Comparison of ENCODE assay signal across 10 cellular contexts in genomic region chr5:142446131-142446959, GRCh38.
DNase-seq lines count a peak whose midpoint lies in the region; ATAC-seq, FAIRE-seq and TF ChIP-seq lines count a peak whose summit lies in the region.
"Had no signal": no experiment of that assay in that cellular context is flagged by ENCODE, and none has a peak within 500 bp of the region (broad histone marks: within the 10 kb centered on the region; RNA-seq: fewer than 3 reads in every experiment).

No MANE protein-coding gene starts in this region.

- intact Hi-C loops in K562 (cut with micrococcal nuclease) (loop anchor here (2.0 to 10.0 kb wide), 4 partner anchors 26 to 119 kb away; partner anchors contain the start of gene SPRY4), testis (cut with DNase I; ENCODE audit: low total_unique reads) (no loop called here), psoas muscle (cut with DNase I) (no loop called here)

- in situ Hi-C loops in K562 (cut with MboI), result no loop called here
- in situ Hi-C loops in ACHN (cut with HindIII; ENCODE audit: low pct_ligation_motif_present, low pct_unique_long_range_greater_than_20kb, low sequenced_read_pairs), result no loop called here

- no peaks in the 10 kb centered on the region for H3K27me3 Mint-ChIP-seq in T-helper 17 cell

- H3K9me3 ChIP-seq in HUES6 (ENCODE audit: control insufficient read depth, insufficient read depth, low read depth, low read length), result peaks cover 8% of the 10 kb centered on the region; the same call in 1 of the 2 replicates
- no peaks in the 10 kb centered on the region; the same call in 1 of the 2 replicates for H3K9me3 ChIP-seq in K562 (replicated peaks; ENCODE audit: control insufficient read depth, insufficient read depth, low read depth, low read length)
- no peaks in the 10 kb centered on the region for H3K9me3 ChIP-seq in testis
- no peaks in the 10 kb centered on the region for H3K9me3 ChIP-seq in T-helper 17 cell (ENCODE audit: control insufficient read depth, low read length, poor library complexity, severe bottlenecking)
- peaks cover 4% of the 10 kb centered on the region for H3K9me3 ChIP-seq in psoas muscle

- H3K4me1 Mint-ChIP-seq in T-helper 17 cell, result peaks cover 16% of the 10 kb centered on the region
- H3K4me1 Mint-ChIP-seq: memory B cell had no signal

- H3K4me1 ChIP-seq in HUES6 (ENCODE audit: control insufficient read depth, insufficient read depth, low read length), result peaks cover 21% of the 10 kb centered on the region; the same call in 1 of the 2 replicates
- H3K4me1 ChIP-seq in K562 (replicated peaks in 1 of 2; ENCODE audit: control insufficient read depth in 2 of 2, insufficient read depth in 2 of 2, low read length in 2 of 2), result peaks cover 5 to 27% of the 10 kb centered on the region in 2 experiments
- H3K4me1 ChIP-seq in testis, result peaks cover 4% of the 10 kb centered on the region
- H3K4me1 ChIP-seq in psoas muscle, result no peaks in the 10 kb centered on the region

- TF ChIP-seq EP300 in K562 (IDR thresholded peaks at IDR 0.05; ENCODE audit: low read length), result peak; percentile 32; the same call in 1 of the 2 replicates

- no peak overlapping the region for H3K27ac Mint-ChIP-seq in T-helper 17 cell
- H3K27ac Mint-ChIP-seq: memory B cell had no signal

- no peak overlapping the region for H3K9ac ChIP-seq in HUES6 (ENCODE audit: low read length)
- peak overlapping the region in 1 of 2 experiments; percentile 51; a peak in 2 of 4 replicates for H3K9ac ChIP-seq in K562 (ENCODE audit: insufficient read depth in 1 of 2, low read depth in 2 of 2, low read length in 2 of 2)

- H3K4me3 ChIP-seq in HUES6 (ENCODE audit: low read depth, low read length) (no peak overlapping the region), K562 (no peak overlapping the region), testis (no peak overlapping the region), psoas muscle (no peak overlapping the region)

- DNase-seq in K562 (ENCODE audit: extremely low read depth in 1 of 4, low spot score in 3 of 4) (peak in 2 of 4 experiments; percentile 26 to 83), iris pigment epithelial cell (ENCODE audit: low read depth) (peak; percentile 93), testis (peak; percentile 17), T-helper 17 cell (no peak), psoas muscle (no peak), ACHN (no peak)
- DNase-seq in activated effector memory CD4-positive, alpha-beta T cell treated with anti-CD3 and anti-CD28 coated beads, Interleukin-2, amount 50 U/mL, for 16 hours, result no peak
- DNase-seq: NCI-H1694 treated with DMSO at 0.1 percent for 48 hours had no signal

- H4K20me1 ChIP-seq in K562 (replicated peaks; ENCODE audit: control insufficient read depth, insufficient read depth, low read length), result no peaks in the 10 kb centered on the region

- peak overlapping the region; percentile 95 for H2AFZ ChIP-seq in K562 (ENCODE audit: low read depth, low read length)

- peak; percentile 63 for ATAC-seq in K562
- no peak for ATAC-seq in T-helper 17 cell
- no peak for ATAC-seq in psoas muscle

- peak; percentile 11 for FAIRE-seq in K562 (lab: Jason Lieb, UNC)

- no peaks in the 10 kb centered on the region for H3K9me1 ChIP-seq in K562 (ENCODE audit: control insufficient read depth, insufficient read depth, low read length)

- no peaks in the 10 kb centered on the region for H3K36me3 ChIP-seq in HUES6 (ENCODE audit: control insufficient read depth, insufficient read depth, low read length)
- H3K36me3 ChIP-seq in K562 (ENCODE audit: control insufficient read depth, insufficient read depth, low read length), result no peaks in the 10 kb centered on the region
- H3K36me3 ChIP-seq in testis (ENCODE audit: low read depth, missing control alignments), result no peaks in the 10 kb centered on the region
- no peaks in the 10 kb centered on the region for H3K36me3 ChIP-seq in psoas muscle (ENCODE audit: insufficient read depth in 1 of 2, low read depth in 1 of 2)

- H3K79me2 ChIP-seq in K562 (ENCODE audit: control insufficient read depth, insufficient read depth, low read length), result no peaks in the 10 kb centered on the region

- 11% methylated on average over 5 of the region's 5 CpGs for WGBS in K562 (ENCODE audit: insufficient coverage, low coverage, missing lambda C conversion rate)
- 39 to 50% methylated on average over 5 of the region's 5 CpGs for WGBS in testis, 2 donors
- 57 to 63% (median 59%) methylated on average over 5 of the region's 5 CpGs for WGBS in psoas muscle, 3 donors

- TF ChIP-seq POLR2A in K562 (conservative IDR thresholded peaks at IDR 0.05) (peak; percentile 37; the same call in 1 of the 2 replicates), testis (IDR thresholded peaks at IDR 0.05) (no peak)

- H3K4me3 Mint-ChIP-seq in T-helper 17 cell, result no peak overlapping the region
- H3K4me3 Mint-ChIP-seq: memory B cell had no signal

- peaks cover 2% of the 10 kb centered on the region for H3K36me3 Mint-ChIP-seq in T-helper 17 cell (ENCODE audit: low read depth)
- H3K36me3 Mint-ChIP-seq: memory B cell had no signal

- POLR2A ChIA-PET in K562 (lab: Yijun Ruan, JAX), result interaction anchor here (0.6 to 1.0 kb wide), 3 partner anchors 11 to 14 kb away, joined by 3 to 4 read pairs (median 3); no protein-coding TSS in a partner anchor

- CTCF ChIA-PET in K562 (lab: Yijun Ruan, JAX; ENCODE audit: low intra/inter-chr PET ratio), result no interaction called here

- BruUV-seq in K562 (replicated peaks; lab: Mats Ljungman, UMichigan), result no TSS peak

- H3K27me3 ChIP-seq in HUES6 (ENCODE audit: control insufficient read depth, insufficient read depth, low read length), result no peaks in the 10 kb centered on the region
- no peaks in the 10 kb centered on the region for H3K27me3 ChIP-seq in K562 (ENCODE audit: control insufficient read depth in 2 of 2, insufficient read depth in 2 of 2, low read length in 2 of 2)
- no peaks in the 10 kb centered on the region for H3K27me3 ChIP-seq in testis
- peaks cover 0 to 2% (median 0%) of the 10 kb centered on the region in 3 donors for H3K27me3 ChIP-seq in psoas muscle (ENCODE audit: insufficient read depth in 3 of 3, low read length in 2 of 3)

- TF ChIP-seq CTCF in K562 (IDR thresholded peaks at IDR 0.05 in 2 of 3, conservative IDR thresholded peaks at IDR 0.05 in 1 of 3; ENCODE audit: insufficient read depth in 2 of 3, low read depth in 1 of 3, low read length in 3 of 3), result no peak
- TF ChIP-seq CTCF in testis (IDR thresholded peaks at IDR 0.05), result no peak
- no peak for TF ChIP-seq CTCF in psoas muscle (IDR thresholded peaks at IDR 0.05)

- TF ChIP-seq RAD21 in K562 (CRISPR knock-in tag; conservative IDR thresholded peaks at IDR 0.05 in 1 of 2, IDR thresholded peaks at IDR 0.05 in 1 of 2), result no peak; a peak in 1 of 4 replicates

- H3K4me2 ChIP-seq in K562 (ENCODE audit: insufficient read depth, low read length), result peak overlapping the region; percentile 54

- peak overlapping the region; percentile 5; the same call in 1 of the 2 replicates for H3K27ac ChIP-seq in HUES6 (ENCODE audit: low read depth, low read length)
- peak overlapping the region; percentile 79 for H3K27ac ChIP-seq in K562 (ENCODE audit: extremely low read depth, low read depth, low read length)
- peak overlapping the region in 1 of 2 donors; percentile 59 for H3K27ac ChIP-seq in testis
- no peak overlapping the region for H3K27ac ChIP-seq in psoas muscle

TF ChIP-seq in K562, 482 proteins besides CTCF, POLR2A, EP300 and RAD21 (continues in another document):
- TF ChIP-seq TCFL5 (CRISPR knock-in tag; conservative IDR thresholded peaks at IDR 0.05) (no peak), RFX5 (IDR thresholded peaks at IDR 0.05; ENCODE audit: low read depth, low read length) (no peak), CCAR2 (IDR thresholded peaks at IDR 0.05; ENCODE audit: low read depth, low read length) (no peak), ARID3A (IDR thresholded peaks at IDR 0.05; ENCODE audit: borderline replicate concordance, low read depth, low read length) (no peak), ZFP1 (CRISPR knock-in tag; IDR thresholded peaks at IDR 0.05) (no peak), NR2C2 (CRISPR knock-in tag; IDR thresholded peaks at IDR 0.05) (no peak), NR2C2 (tag; IDR thresholded peaks at IDR 0.05) (peak; percentile 81; the same call in 1 of the 2 replicates), CEBPB (tag; IDR thresholded peaks at IDR 0.05) (peak; percentile 54), ZNF444 (CRISPR knock-in tag; IDR thresholded peaks at IDR 0.05) (no peak), NCOA4 (IDR thresholded peaks at IDR 0.05; ENCODE audit: partially characterized antibody) (no peak), POLR2AphosphoS2 (IDR thresholded peaks at IDR 0.05; ENCODE audit: low read length) (no peak), CCNT2 (IDR thresholded peaks at IDR 0.05; ENCODE audit: borderline replicate concordance, extremely low read depth, insufficient read length, low read depth, low read length) (no peak)
- TF ChIP-seq, protein P1, sequence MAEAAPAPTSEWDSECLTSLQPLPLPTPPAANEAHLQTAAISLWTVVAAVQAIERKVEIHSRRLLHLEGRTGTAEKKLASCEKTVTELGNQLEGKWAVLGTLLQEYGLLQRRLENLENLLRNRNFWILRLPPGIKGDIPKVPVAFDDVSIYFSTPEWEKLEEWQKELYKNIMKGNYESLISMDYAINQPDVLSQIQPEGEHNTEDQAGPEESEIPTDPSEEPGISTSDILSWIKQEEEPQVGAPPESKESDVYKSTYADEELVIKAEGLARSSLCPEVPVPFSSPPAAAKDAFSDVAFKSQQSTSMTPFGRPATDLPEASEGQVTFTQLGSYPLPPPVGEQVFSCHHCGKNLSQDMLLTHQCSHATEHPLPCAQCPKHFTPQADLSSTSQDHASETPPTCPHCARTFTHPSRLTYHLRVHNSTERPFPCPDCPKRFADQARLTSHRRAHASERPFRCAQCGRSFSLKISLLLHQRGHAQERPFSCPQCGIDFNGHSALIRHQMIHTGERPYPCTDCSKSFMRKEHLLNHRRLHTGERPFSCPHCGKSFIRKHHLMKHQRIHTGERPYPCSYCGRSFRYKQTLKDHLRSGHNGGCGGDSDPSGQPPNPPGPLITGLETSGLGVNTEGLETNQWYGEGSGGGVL (CRISPR knock-in tag; IDR thresholded peaks at IDR 0.05), result no peak

Comparison
In these comparisons a context has a peak if more than half of its experiments do, and no peak if none do; other contexts are left out.
1. DNase-seq: peak in iris pigment epithelial cell (single experiment) and testis (single experiment); none in T-helper 17 cell (0 of 3), psoas muscle (0 of 2), activated effector memory CD4-positive, alpha-beta T cell treated with anti-CD3 and anti-CD28 coated beads, Interleukin-2, amount 50 U/mL, for 16 hours (single experiment) and ACHN (single experiment).